In genomic region chr17:21288581-21289017, GRCh38 we compare ENCODE assay signal across 8 cellular contexts. TPM values are rescaled to one million over a fixed set of nuclear protein-coding genes. Genes with fewer than 3 reads are reported as not detected.
DNase-seq lines count a peak whose midpoint lies in the region; ATAC-seq and TF ChIP-seq lines count a peak whose summit lies in the region.

No MANE protein-coding gene starts in this region.

- TF ChIP-seq CTCF in SU-DHL-6 (IDR thresholded peaks at IDR 0.05; ENCODE audit: insufficient read depth, low read length, poor library complexity, severe bottlenecking) (no peak), fibroblast of pulmonary artery (IDR thresholded peaks at IDR 0.05; ENCODE audit: low read length, missing control alignments) (peak; percentile 3)

- H3K9ac ChIP-seq in SU-DHL-6 (ENCODE audit: low read length), result peak overlapping the region; percentile 74
- H3K9ac ChIP-seq in subcutaneous abdominal adipose tissue (ENCODE audit: low read length in 5 of 5), result peak overlapping the region; percentile 78 to 96 (median 89)

- peaks cover 67% of the 10 kb centered on the region for H3K79me2 ChIP-seq in SU-DHL-6 (ENCODE audit: insufficient read depth, low read length)

- H3K27me3 ChIP-seq in SU-DHL-6 (ENCODE audit: low read length) (no peaks in the 10 kb centered on the region), subcutaneous abdominal adipose tissue (ENCODE audit: control insufficient read depth in 5 of 5, insufficient read depth in 4 of 5, low read length in 5 of 5) (no peaks in the 10 kb centered on the region)

- H3K9me3 ChIP-seq in SU-DHL-6 (ENCODE audit: insufficient read depth, low read length) (no peaks in the 10 kb centered on the region), subcutaneous abdominal adipose tissue (ENCODE audit: control insufficient read depth in 5 of 5, low read length in 5 of 5) (no peaks in the 10 kb centered on the region)

- H4K20me1 ChIP-seq in SU-DHL-6 (ENCODE audit: low read depth, low read length), result no peaks in the 10 kb centered on the region

- peaks cover 23 to 62% (median 58%) of the 10 kb centered on the region in 5 donors for H3K4me1 ChIP-seq in subcutaneous abdominal adipose tissue (ENCODE audit: control insufficient read depth in 5 of 5, insufficient read depth in 5 of 5, low read length in 5 of 5)

- H3K36me3 ChIP-seq in SU-DHL-6 (ENCODE audit: low read length) (no peaks in the 10 kb centered on the region), subcutaneous abdominal adipose tissue (ENCODE audit: control insufficient read depth in 5 of 5, insufficient read depth in 5 of 5, low read length in 5 of 5) (peaks cover 0 to 22% (median 13%) of the 10 kb centered on the region in 5 donors)

- H3K27ac ChIP-seq in SU-DHL-6 (ENCODE audit: low read depth, low read length) (peak overlapping the region; percentile 95), subcutaneous abdominal adipose tissue (ENCODE audit: low read depth, low read length) (peak overlapping the region; percentile 100)

- H3K9me2 ChIP-seq in SU-DHL-6 (replicated peaks; ENCODE audit: insufficient read depth, low read length), result no peaks in the 10 kb centered on the region

- ATAC-seq in GM21447 (IDR thresholded peaks at IDR 0.05; ENCODE audit: unreplicated experiment), result peak; percentile 15
- no peak for ATAC-seq in esophagus mucosa

- H3K4me3 ChIP-seq in SU-DHL-6 (ENCODE audit: insufficient read depth, low read length, poor library complexity, severe bottlenecking) (peak overlapping the region; percentile 20), fibroblast of pulmonary artery (replicated peaks; ENCODE audit: low read depth, low read length) (no peak overlapping the region), subcutaneous abdominal adipose tissue (ENCODE audit: low read depth in 1 of 5, low read length in 5 of 5) (peak overlapping the region; percentile 51 to 96 (median 59))

- peaks cover 26% of the 10 kb centered on the region for H3F3A ChIP-seq in SU-DHL-6 (ENCODE audit: insufficient read depth)

- peak overlapping the region; percentile 92 for H3K4me2 ChIP-seq in SU-DHL-6 (ENCODE audit: low read depth, low read length, poor library complexity, severe bottlenecking)

- DNase-seq in ELR (ENCODE audit: low read depth), result peak; percentile 36
- DNase-seq in fibroblast of pulmonary artery (ENCODE audit: low read depth), result no peak
- DNase-seq in HPDE6-E6E7 (ENCODE audit: extremely low spot score), result no peak
- DNase-seq in ecto neural progenitor cell (ENCODE audit: low spot score), result no peak

- no peak overlapping the region for H2AFZ ChIP-seq in SU-DHL-6 (ENCODE audit: low read depth, low read length, severe bottlenecking)

RNA-seq across cellular contexts. Expression of gene MAP2K3, which starts 4.1 kb away (rescaled TPM):
- total RNA-seq in esophagus mucosa, result 41.3 TPM

RNA-seq across cellular contexts. Expression of gene NATD1, which starts 35.4 kb away (rescaled TPM):
- total RNA-seq in esophagus mucosa, result 2.1 TPM
